Comparison of ENCODE assay signal across 8 cellular contexts in genomic region chr17:38749222-38750043, GRCh38. TPM values are rescaled to one million over a fixed set of nuclear protein-coding genes. Genes with fewer than 3 reads are reported as not detected.
DNase-seq lines count a peak whose midpoint lies in the region; ATAC-seq and TF ChIP-seq lines count a peak whose summit lies in the region.

No MANE protein-coding gene starts in this region.

- TF ChIP-seq CTCF in neutrophil (IDR thresholded peaks at IDR 0.05): no peak

- peaks cover 60 to 70% of the 10 kb centered on the region in 2 experiments for H3K4me1 ChIP-seq in neutrophil (ENCODE audit: control insufficient read depth in 1 of 2, insufficient read depth in 1 of 2, low read depth in 1 of 2, low read length in 1 of 2)

- peaks cover 34% of the 10 kb centered on the region for H3K4me1 Mint-ChIP-seq in T-helper 1 cell treated with Interleukin-12 subunit alpha and Interleukin-12 subunit beta and Interleukin-4 antibody, amounts not matched to agents 30 μg/mL and 1 μg/mL, for 36 hours (ENCODE audit: low read depth)
- H3K4me1 Mint-ChIP-seq in activated CD8-positive, alpha-beta T cell treated with anti-CD3 and anti-CD28 coated beads, Interleukin-2, amount 10 ng/mL, durations not matched to agents 7 days and 5 days (ENCODE audit: low read depth): peaks cover 50% of the 10 kb centered on the region

- H3K4me3 ChIP-seq in neutrophil (ENCODE audit: low read depth in 1 of 2, low read length in 1 of 2): peak overlapping the region; percentile 41 to 64

- peaks cover 10% of the 10 kb centered on the region for H3K36me3 Mint-ChIP-seq in T-helper 1 cell treated with Interleukin-12 subunit alpha and Interleukin-12 subunit beta and Interleukin-4 antibody, amounts not matched to agents 30 μg/mL and 1 μg/mL, for 36 hours (ENCODE audit: low read depth)
- H3K36me3 Mint-ChIP-seq in activated CD8-positive, alpha-beta T cell treated with anti-CD3 and anti-CD28 coated beads, Interleukin-2, amount 10 ng/mL, durations not matched to agents 7 days and 5 days (ENCODE audit: low read depth): peaks cover 16% of the 10 kb centered on the region

- peak overlapping the region; percentile 99 for H3K4me3 Mint-ChIP-seq in T-helper 1 cell treated with Interleukin-12 subunit alpha and Interleukin-12 subunit beta and Interleukin-4 antibody, amounts not matched to agents 30 μg/mL and 1 μg/mL, for 36 hours
- peak overlapping the region; percentile 99 for H3K4me3 Mint-ChIP-seq in activated CD8-positive, alpha-beta T cell treated with anti-CD3 and anti-CD28 coated beads, Interleukin-2, amount 10 ng/mL, durations not matched to agents 7 days and 5 days

- CTCF ChIA-PET in activated CD8-positive, alpha-beta T cell treated with anti-CD3 and anti-CD28 coated beads, Interleukin-2, amount 10 ng/mL, durations not matched to agents 7 days and 5 days (lab: Charles Lee): interaction anchor here (0.8 to 1.1 kb wide), 2 partner anchors 14 to 19 kb away, joined by 3 to 8 read pairs; partner anchors contain the start of gene CISD3

- ATAC-seq in activated CD8-positive, alpha-beta T cell treated with anti-CD3 and anti-CD28 coated beads, Interleukin-2, amount 10 ng/mL, durations not matched to agents 7 days and 5 days: no peak
- ATAC-seq in HG03354 (IDR thresholded peaks at IDR 0.05; ENCODE audit: poor library complexity, severe bottlenecking, unreplicated experiment): no peak

- peaks cover 75% of the 10 kb centered on the region for H3K27me3 ChIP-seq in neutrophil

- peaks cover 11% of the 10 kb centered on the region for H3K36me3 ChIP-seq in neutrophil

- no peak for DNase-seq in T-helper 1 cell
- DNase-seq in NCI-H2029 treated with DMSO at 0.1 percent for 48 hours (lab: John Stamatoyannopoulos, UW): peak; percentile 43
- DNase-seq in activated CD8-positive, alpha-beta T cell treated with anti-CD3 and anti-CD28 coated beads, Interleukin-2, amount 10 ng/mL, durations not matched to agents 7 days and 5 days: no peak
- peak; percentile 94 for DNase-seq in glomerular visceral epithelial cell (ENCODE audit: extremely low spot score)
- no peak for DNase-seq in globus pallidus (ENCODE audit: low spot score)

- no peaks in the 10 kb centered on the region for H3K9me3 Mint-ChIP-seq in T-helper 1 cell treated with Interleukin-12 subunit alpha and Interleukin-12 subunit beta and Interleukin-4 antibody, amounts not matched to agents 30 μg/mL and 1 μg/mL, for 36 hours
- no peaks in the 10 kb centered on the region for H3K9me3 Mint-ChIP-seq in activated CD8-positive, alpha-beta T cell treated with anti-CD3 and anti-CD28 coated beads, Interleukin-2, amount 10 ng/mL, durations not matched to agents 7 days and 5 days (ENCODE audit: insufficient read depth)

- H3K27ac Mint-ChIP-seq in T-helper 1 cell treated with Interleukin-12 subunit alpha and Interleukin-12 subunit beta and Interleukin-4 antibody, amounts not matched to agents 30 μg/mL and 1 μg/mL, for 36 hours: no peak overlapping the region
- no peak overlapping the region for H3K27ac Mint-ChIP-seq in activated CD8-positive, alpha-beta T cell treated with anti-CD3 and anti-CD28 coated beads, Interleukin-2, amount 10 ng/mL, durations not matched to agents 7 days and 5 days

- POLR2A ChIA-PET in activated CD8-positive, alpha-beta T cell treated with anti-CD3 and anti-CD28 coated beads, Interleukin-2, amount 10 ng/mL, durations not matched to agents 7 days and 5 days (lab: Charles Lee): no interaction called here

- no peaks in the 10 kb centered on the region for H3K9me3 ChIP-seq in neutrophil

- H3K27me3 Mint-ChIP-seq in T-helper 1 cell treated with Interleukin-12 subunit alpha and Interleukin-12 subunit beta and Interleukin-4 antibody, amounts not matched to agents 30 μg/mL and 1 μg/mL, for 36 hours (ENCODE audit: low read depth): peaks cover 39% of the 10 kb centered on the region
- H3K27me3 Mint-ChIP-seq in activated CD8-positive, alpha-beta T cell treated with anti-CD3 and anti-CD28 coated beads, Interleukin-2, amount 10 ng/mL, durations not matched to agents 7 days and 5 days (ENCODE audit: low read depth): peaks cover 50% of the 10 kb centered on the region

- peak overlapping the region; percentile 15 for H3K27ac ChIP-seq in neutrophil

RNA-seq across cellular contexts. Expression of gene PCGF2, which starts 1.3 kb away (rescaled TPM):
- under 1 TPM; 0.63 to 0.70 TPM for total RNA-seq in activated CD8-positive, alpha-beta T cell treated with anti-CD3 and anti-CD28 coated beads, Interleukin-2, amount 10 ng/mL, durations not matched to agents 7 days and 5 days

RNA-seq across cellular contexts. Expression of gene PSMB3, which starts 3.1 kb away (rescaled TPM):
- total RNA-seq in activated CD8-positive, alpha-beta T cell treated with anti-CD3 and anti-CD28 coated beads, Interleukin-2, amount 10 ng/mL, durations not matched to agents 7 days and 5 days: 100 to 1,000 TPM; 251 to 252 TPM

RNA-seq across cellular contexts. Expression of gene CISD3, which starts 19.3 kb away (rescaled TPM):
- total RNA-seq in activated CD8-positive, alpha-beta T cell treated with anti-CD3 and anti-CD28 coated beads, Interleukin-2, amount 10 ng/mL, durations not matched to agents 7 days and 5 days: 10 to 100 TPM; 48.2 to 56.1 TPM

RNA-seq across cellular contexts. Expression of gene MLLT6, which starts 44.4 kb away (rescaled TPM):
- total RNA-seq in activated CD8-positive, alpha-beta T cell treated with anti-CD3 and anti-CD28 coated beads, Interleukin-2, amount 10 ng/mL, durations not matched to agents 7 days and 5 days: 100 to 1,000 TPM; 211 to 219 TPM

RNA-seq across cellular contexts. Expression of gene PIP4K2B, which starts 49.9 kb away (rescaled TPM):
- 10 to 100 TPM; 49.9 to 51.4 TPM for total RNA-seq in activated CD8-positive, alpha-beta T cell treated with anti-CD3 and anti-CD28 coated beads, Interleukin-2, amount 10 ng/mL, durations not matched to agents 7 days and 5 days

Comparison
In these comparisons a context has a peak if more than half of its experiments do, and no peak if none do; other contexts are left out.
1. DNase-seq: peak in NCI-H2029 treated with DMSO at 0.1 percent for 48 hours (single experiment) and glomerular visceral epithelial cell (single experiment); none in T-helper 1 cell (0 of 5), activated CD8-positive, alpha-beta T cell treated with anti-CD3 and anti-CD28 coated beads, Interleukin-2, amount 10 ng/mL, durations not matched to agents 7 days and 5 days (single experiment) and globus pallidus (single experiment).